ENCODE assay signal across 24 cellular contexts in genomic region chr4:115228851-115229250, GRCh38.
"Had no signal": no experiment of that assay in that cellular context is flagged by ENCODE, and none has a peak within 500 bp of the region (broad histone marks: within the 10 kb centered on the region; RNA-seq: fewer than 3 reads in every experiment).

No MANE protein-coding gene starts in this region.

- H3K36me3 Mint-ChIP-seq: activated naive CD4-positive, alpha-beta T cell treated with anti-CD3 and anti-CD28 coated beads, Interleukin-2, amount 50 U/mL, for 72 hours had no signal

- H3K36me3 ChIP-seq: ascending aorta had no signal

- H3K27ac Mint-ChIP-seq: activated CD8-positive, alpha-beta T cell treated with anti-CD3 and anti-CD28 coated beads, Interleukin-2, amount 10 ng/mL, durations not matched to agents 7 days and 5 days; activated naive CD4-positive, alpha-beta T cell treated with anti-CD3 and anti-CD28 coated beads, Interleukin-2, amount 50 U/mL, for 72 hours; activated naive CD8-positive, alpha-beta T cell treated with anti-CD3 and anti-CD28 coated beads, Interleukin-2, amount 50 U/mL, for 24 hours; T-helper 1 cell treated with Interleukin-12 subunit alpha and Interleukin-12 subunit beta and Interleukin-4 antibody, amounts not matched to agents 30 μg/mL and 1 μg/mL, for 36 hours had no signal

- ATAC-seq: activated CD8-positive, alpha-beta T cell treated with anti-CD3 and anti-CD28 coated beads, Interleukin-2, amount 10 ng/mL, durations not matched to agents 7 days and 5 days; activated naive CD4-positive, alpha-beta T cell treated with anti-CD3 and anti-CD28 coated beads, Interleukin-2, amount 50 U/mL, for 72 hours; activated naive CD8-positive, alpha-beta T cell treated with anti-CD3 and anti-CD28 coated beads, Interleukin-2, amount 50 U/mL, for 24 hours; body of pancreas had no signal

- H3K27ac ChIP-seq: ascending aorta, body of pancreas had no signal

- H3K27me3 ChIP-seq: ascending aorta, body of pancreas had no signal

- H3K4me3 ChIP-seq: ascending aorta, body of pancreas had no signal

- DNase-seq: activated CD4-positive, alpha-beta T cell treated with anti-CD3 and anti-CD28 coated beads for 48 hours; activated CD4-positive, alpha-beta T cell treated with anti-CD3 and anti-CD28 coated beads, Interleukin-2, amount 50 U/mL, for 4 hours; activated CD4-positive, CD25-positive, alpha-beta regulatory T cell treated with anti-CD3 and anti-CD28 coated beads, Interleukin-2, amount 50 U/mL, for 72 hours; activated CD8-positive, alpha-beta memory T cell treated with anti-CD3 and anti-CD28 coated beads, Interleukin-2, amount 50 U/mL, for 48 hours; activated CD8-positive, alpha-beta T cell treated with anti-CD3 and anti-CD28 coated beads, Interleukin-2, amount 10 ng/mL, durations not matched to agents 7 days and 5 days; activated effector memory CD4-positive, alpha-beta T cell treated with anti-CD3 and anti-CD28 coated beads, Interleukin-2, amount 50 U/mL, for 16 hours; activated naive CD4-positive, alpha-beta T cell treated with Interleukin-2 at 50 U/mL for 16 hours; activated naive CD8-positive, alpha-beta T cell treated with anti-CD3 and anti-CD28 coated beads, Interleukin-2, amount 50 U/mL, for 24 hours; activated T-cell treated with anti-CD3 and anti-CD28 coated beads, Interleukin-2, amount 50 U/mL, for 1 hour; amniotic stem cell; body of pancreas; central memory CD4-positive, alpha-beta T cell; NCI-H1048; NCI-H146; NCI-H187 treated with DMSO at 0.1 percent for 48 hours; NCI-H2081 treated with DMSO at 0.1 percent for 48 hours; NCI-H446 treated with DMSO at 0.1 percent for 48 hours; NCI-H524 treated with DMSO at 0.1 percent for 48 hours; NCI-H774; SIG-M5; SW 1271 had no signal

- H3K27me3 Mint-ChIP-seq: activated naive CD8-positive, alpha-beta T cell treated with anti-CD3 and anti-CD28 coated beads, Interleukin-2, amount 50 U/mL, for 24 hours had no signal

- H3K9me3 Mint-ChIP-seq: T-helper 1 cell treated with Interleukin-12 subunit alpha and Interleukin-12 subunit beta and Interleukin-4 antibody, amounts not matched to agents 30 μg/mL and 1 μg/mL, for 36 hours had no signal

- H3K4me3 Mint-ChIP-seq: activated CD8-positive, alpha-beta T cell treated with anti-CD3 and anti-CD28 coated beads, Interleukin-2, amount 10 ng/mL, durations not matched to agents 7 days and 5 days; activated naive CD8-positive, alpha-beta T cell treated with anti-CD3 and anti-CD28 coated beads, Interleukin-2, amount 50 U/mL, for 24 hours; T-helper 1 cell treated with Interleukin-12 subunit alpha and Interleukin-12 subunit beta and Interleukin-4 antibody, amounts not matched to agents 30 μg/mL and 1 μg/mL, for 36 hours had no signal

- H3K4me1 Mint-ChIP-seq: activated naive CD8-positive, alpha-beta T cell treated with anti-CD3 and anti-CD28 coated beads, Interleukin-2, amount 50 U/mL, for 24 hours had no signal

- H3K4me1 ChIP-seq: ascending aorta, body of pancreas had no signal

- H3K9me3 ChIP-seq: ascending aorta, body of pancreas had no signal
